ENCODE assay signal across 19 cellular contexts in genomic region chr12:1880153-1880845, GRCh38. TPM values are rescaled to one million over a fixed set of nuclear protein-coding genes. Genes with fewer than 3 reads are reported as not detected.
"Had no signal": no experiment of that assay in that cellular context is flagged by ENCODE, and none has a peak within 500 bp of the region (broad histone marks: within the 10 kb centered on the region; RNA-seq: fewer than 3 reads in every experiment).

No MANE protein-coding gene starts in this region.

- H3K27ac ChIP-seq: foreskin keratinocyte, heart left ventricle, left lung, thyroid gland, uterus had no signal

- DNase-seq: activated CD4-positive, alpha-beta T cell treated with anti-CD3 and anti-CD28 coated beads, Interleukin-2, amount 50 U/mL, for 1 hour; activated CD4-positive, CD25-positive, alpha-beta regulatory T cell; activated CD8-positive, alpha-beta memory T cell treated with anti-CD3 and anti-CD28 coated beads, Interleukin-2, amount 10 ng/mL, durations not matched to agents 7 days and 5 days; activated effector memory CD4-positive, alpha-beta T cell treated with anti-CD3 and anti-CD28 coated beads, Interleukin-2, amount 50 U/mL, for 16 hours; activated T-cell treated with anti-CD3 and anti-CD28 coated beads, Interleukin-2, amount 50 U/mL, for 4 hours; caudate nucleus; cortex of kidney; effector CD8-positive, alpha-beta T cell; foreskin keratinocyte; heart left ventricle; left lung; mammary epithelial cell; naive B cell; retina; thyroid gland; uterus had no signal

- H3K4me1 ChIP-seq: foreskin keratinocyte, heart left ventricle, left lung, thyroid gland, uterus had no signal

- H3K27me3 ChIP-seq: foreskin keratinocyte, thyroid gland, uterus had no signal

- H3K9me3 ChIP-seq: heart left ventricle, left lung, thyroid gland, uterus had no signal

- H3K4me3 ChIP-seq: heart left ventricle, left lung, thyroid gland, uterus had no signal

- H3K36me3 ChIP-seq: heart left ventricle, left lung, thyroid gland, uterus had no signal

- ATAC-seq: activated CD8-positive, alpha-beta memory T cell treated with anti-CD3 and anti-CD28 coated beads, Interleukin-2, amount 10 ng/mL, durations not matched to agents 7 days and 5 days; activated naive CD4-positive, alpha-beta T cell treated with anti-CD3 and anti-CD28 coated beads, Interleukin-2, amount 50 U/mL, for 72 hours; activated T-cell treated with anti-CD3 and anti-CD28 coated beads, Interleukin-2, amount 50 U/mL, for 4 hours; foreskin keratinocyte; heart left ventricle; left lung; stimulated activated effector memory CD8-positive, alpha-beta T cell treated with anti-CD3 and anti-CD28 coated beads, Interleukin-12 subunit alpha, Interleukin-12 subunit beta, amount 100 ng/mL, for 72 hours had no signal

- FAIRE-seq: islet of Langerhans had no signal

RNA-seq across cellular contexts. Expression of gene CACNA2D4, which starts 38.2 kb away (rescaled TPM):
- polyA plus RNA-seq: mammary epithelial cell had no signal

RNA-seq across cellular contexts. Expression of gene LRTM2, which starts 59.9 kb away (rescaled TPM):
- total RNA-seq: activated CD8-positive, alpha-beta memory T cell treated with anti-CD3 and anti-CD28 coated beads, Interleukin-2, amount 10 ng/mL, durations not matched to agents 7 days and 5 days; activated naive CD4-positive, alpha-beta T cell treated with anti-CD3 and anti-CD28 coated beads, Interleukin-2, amount 50 U/mL, for 72 hours; foreskin keratinocyte; heart left ventricle; left lung; mammary epithelial cell; thyroid gland; uterus had no signal
- polyA plus RNA-seq: foreskin keratinocyte, heart left ventricle, mammary epithelial cell had no signal
